ENCODE assay signal across 1 cellular context in the genomic region with DNA sequence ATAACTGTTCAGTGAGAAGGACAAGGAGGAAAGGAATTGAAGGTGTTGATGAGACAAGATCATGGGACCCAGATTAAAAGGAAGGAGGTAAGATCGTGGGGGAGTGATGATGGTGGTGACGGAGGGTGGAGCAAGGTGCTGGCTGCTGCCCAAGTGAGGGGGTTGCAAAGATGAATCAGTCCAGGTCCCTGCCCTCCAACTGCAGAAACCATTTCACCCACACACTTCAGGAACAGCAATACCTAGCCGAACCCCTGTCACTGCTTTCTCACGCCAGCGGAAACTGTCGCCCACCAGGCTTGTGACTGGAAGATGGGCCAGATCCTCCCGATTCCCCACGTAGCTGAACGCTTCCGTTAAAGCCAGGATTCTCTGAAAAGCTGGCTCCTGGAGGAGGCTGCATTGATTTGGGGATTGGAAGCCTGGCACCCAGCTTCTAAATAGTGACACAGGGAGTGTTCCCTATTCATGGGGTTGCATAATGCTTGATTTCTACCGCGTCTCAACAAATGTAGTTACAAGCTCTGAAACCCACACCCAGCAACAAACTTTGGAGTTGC.
TF ChIP-seq lines count a peak whose summit lies in the region.

No MANE protein-coding gene starts in this region.

TF ChIP-seq in GM12878, 131 proteins besides CTCF, POLR2A, EP300 and RAD21 (continued from another document):
- TF ChIP-seq, protein P1, sequence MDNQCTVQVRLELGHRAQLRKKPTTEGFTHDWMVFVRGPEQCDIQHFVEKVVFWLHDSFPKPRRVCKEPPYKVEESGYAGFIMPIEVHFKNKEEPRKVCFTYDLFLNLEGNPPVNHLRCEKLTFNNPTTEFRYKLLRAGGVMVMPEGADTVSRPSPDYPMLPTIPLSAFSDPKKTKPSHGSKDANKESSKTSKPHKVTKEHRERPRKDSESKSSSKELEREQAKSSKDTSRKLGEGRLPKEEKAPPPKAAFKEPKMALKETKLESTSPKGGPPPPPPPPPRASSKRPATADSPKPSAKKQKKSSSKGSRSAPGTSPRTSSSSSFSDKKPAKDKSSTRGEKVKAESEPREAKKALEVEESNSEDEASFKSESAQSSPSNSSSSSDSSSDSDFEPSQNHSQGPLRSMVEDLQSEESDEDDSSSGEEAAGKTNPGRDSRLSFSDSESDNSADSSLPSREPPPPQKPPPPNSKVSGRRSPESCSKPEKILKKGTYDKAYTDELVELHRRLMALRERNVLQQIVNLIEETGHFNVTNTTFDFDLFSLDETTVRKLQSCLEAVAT (IDR thresholded peaks at IDR 0.05) = 0 out of 2 replicates have a peak, but pooled peaks have one; percentile 50
- TF ChIP-seq NBN (IDR thresholded peaks at IDR 0.05) (no peak), FOXK2 (IDR thresholded peaks at IDR 0.05) (no peak)
- TF ChIP-seq, protein P2, sequence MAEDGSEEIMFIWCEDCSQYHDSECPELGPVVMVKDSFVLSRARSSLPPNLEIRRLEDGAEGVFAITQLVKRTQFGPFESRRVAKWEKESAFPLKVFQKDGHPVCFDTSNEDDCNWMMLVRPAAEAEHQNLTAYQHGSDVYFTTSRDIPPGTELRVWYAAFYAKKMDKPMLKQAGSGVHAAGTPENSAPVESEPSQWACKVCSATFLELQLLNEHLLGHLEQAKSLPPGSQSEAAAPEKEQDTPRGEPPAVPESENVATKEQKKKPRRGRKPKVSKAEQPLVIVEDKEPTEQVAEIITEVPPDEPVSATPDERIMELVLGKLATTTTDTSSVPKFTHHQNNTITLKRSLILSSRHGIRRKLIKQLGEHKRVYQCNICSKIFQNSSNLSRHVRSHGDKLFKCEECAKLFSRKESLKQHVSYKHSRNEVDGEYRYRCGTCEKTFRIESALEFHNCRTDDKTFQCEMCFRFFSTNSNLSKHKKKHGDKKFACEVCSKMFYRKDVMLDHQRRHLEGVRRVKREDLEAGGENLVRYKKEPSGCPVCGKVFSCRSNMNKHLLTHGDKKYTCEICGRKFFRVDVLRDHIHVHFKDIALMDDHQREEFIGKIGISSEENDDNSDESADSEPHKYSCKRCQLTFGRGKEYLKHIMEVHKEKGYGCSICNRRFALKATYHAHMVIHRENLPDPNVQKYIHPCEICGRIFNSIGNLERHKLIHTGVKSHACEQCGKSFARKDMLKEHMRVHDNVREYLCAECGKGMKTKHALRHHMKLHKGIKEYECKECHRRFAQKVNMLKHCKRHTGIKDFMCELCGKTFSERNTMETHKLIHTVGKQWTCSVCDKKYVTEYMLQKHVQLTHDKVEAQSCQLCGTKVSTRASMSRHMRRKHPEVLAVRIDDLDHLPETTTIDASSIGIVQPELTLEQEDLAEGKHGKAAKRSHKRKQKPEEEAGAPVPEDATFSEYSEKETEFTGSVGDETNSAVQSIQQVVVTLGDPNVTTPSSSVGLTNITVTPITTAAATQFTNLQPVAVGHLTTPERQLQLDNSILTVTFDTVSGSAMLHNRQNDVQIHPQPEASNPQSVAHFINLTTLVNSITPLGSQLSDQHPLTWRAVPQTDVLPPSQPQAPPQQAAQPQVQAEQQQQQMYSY (CRISPR knock-in tag; IDR thresholded peaks at IDR 0.05) = no peak
